ENCODE assay signal across 22 cellular contexts in the genomic region with DNA sequence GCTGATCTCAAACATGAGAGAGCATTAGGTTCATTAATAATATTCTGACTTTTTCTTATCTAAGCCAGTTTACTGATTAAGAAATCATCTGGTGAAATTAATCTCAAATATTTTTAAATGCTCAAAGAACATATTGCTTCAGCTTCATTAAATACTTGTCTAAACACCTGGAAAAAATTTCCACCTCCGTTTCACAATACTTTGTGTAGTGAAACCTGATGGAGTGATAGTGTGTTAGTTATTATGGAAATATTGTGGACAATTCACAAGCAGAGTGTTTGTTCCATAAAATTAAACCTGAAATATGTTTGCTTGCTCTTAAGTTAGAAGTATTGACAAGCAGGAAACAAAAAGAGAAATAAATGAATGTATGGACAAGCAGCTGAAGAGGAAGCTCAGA. TPM values are rescaled to one million over a fixed set of nuclear protein-coding genes. Genes with fewer than 3 reads are reported as not detected.
DNase-seq lines count a peak whose midpoint lies in the region; ATAC-seq and TF ChIP-seq lines count a peak whose summit lies in the region.
"Had no signal": no experiment of that assay in that cellular context is flagged by ENCODE, and none has a peak within 500 bp of the region (broad histone marks: within the 10 kb centered on the region; RNA-seq: fewer than 3 reads in every experiment).

No MANE protein-coding gene starts in this region.

- ATAC-seq in body of pancreas (no peak), lower lobe of right lung (peak in 1 of 2 donors; percentile 26), SK-N-SH treated with all-trans-retinoic acid at 6 μM for 48 hours (no peak), GM18505 (IDR thresholded peaks at IDR 0.05; ENCODE audit: unreplicated experiment) (no peak)
- ATAC-seq: GM12878, GM23338 had no signal

- WGBS in body of pancreas, 2 donors = 15 to 37% methylated on average over 1 of the region's 1 CpG

- TF ChIP-seq CTCF in body of pancreas (IDR thresholded peaks at IDR 0.05) = no peak
- no peak for TF ChIP-seq CTCF in lower lobe of right lung (IDR thresholded peaks at IDR 0.05)
- TF ChIP-seq CTCF in parathyroid adenoma (IDR thresholded peaks at IDR 0.05) = no peak
- no peak for TF ChIP-seq CTCF in dorsolateral prefrontal cortex (IDR thresholded peaks at IDR 0.05 in 54 of 56, conservative IDR thresholded peaks at IDR 0.05 in 2 of 56; ENCODE audit: low read depth in 1 of 56, partially characterized antibody in 56 of 56)

- peaks cover 9% of the 10 kb centered on the region for H3K79me2 ChIP-seq in parathyroid adenoma

- H3K4me1 ChIP-seq in BLaER1 = peaks cover 60% of the 10 kb centered on the region
- peaks cover 27% of the 10 kb centered on the region for H3K4me1 ChIP-seq in body of pancreas
- H3K4me1 ChIP-seq in lower lobe of right lung = peaks cover 6% of the 10 kb centered on the region
- peaks cover 6% of the 10 kb centered on the region for H3K4me1 ChIP-seq in parathyroid adenoma

- peaks cover 22% of the 10 kb centered on the region for H3K36me3 ChIP-seq in BLaER1
- no peaks in the 10 kb centered on the region for H3K36me3 ChIP-seq in body of pancreas (replicated peaks in 1 of 2; ENCODE audit: insufficient read depth in 1 of 2, low read depth in 2 of 2)
- H3K36me3 ChIP-seq in lower lobe of right lung = no peaks in the 10 kb centered on the region
- H3K36me3 ChIP-seq in parathyroid adenoma (ENCODE audit: control insufficient read depth, insufficient read depth, low read length) = no peaks in the 10 kb centered on the region

- H3K4me3 ChIP-seq in BLaER1 (no peak overlapping the region), body of pancreas (no peak overlapping the region), lower lobe of right lung (no peak overlapping the region), parathyroid adenoma (ENCODE audit: low read depth, low read length) (no peak overlapping the region), dorsolateral prefrontal cortex (no peak overlapping the region)
- H3K4me3 ChIP-seq: GM12878, GM23338 had no signal

- no peak overlapping the region for H3K9ac ChIP-seq in BLaER1
- H3K9ac ChIP-seq in parathyroid adenoma = no peak overlapping the region

- H2AFZ ChIP-seq in parathyroid adenoma = peak overlapping the region; percentile 60
- H2AFZ ChIP-seq: GM23338 had no signal

- intact Hi-C loops in body of pancreas (cut with DNase I) = no loop called here
- intact Hi-C loops in lower lobe of right lung (cut with DNase I) = no loop called here
- intact Hi-C loops in dorsolateral prefrontal cortex (cut with DNase I) = no loop called here

- TF ChIP-seq POLR2A in body of pancreas (IDR thresholded peaks at IDR 0.05) = no peak
- TF ChIP-seq POLR2A in GM18505 (IDR thresholded peaks at IDR 0.05; ENCODE audit: borderline replicate concordance, extremely low read depth, insufficient read depth, insufficient read length) = no peak

- peaks cover 25% of the 10 kb centered on the region for H3K9me3 ChIP-seq in BLaER1
- H3K9me3 ChIP-seq in body of pancreas = no peaks in the 10 kb centered on the region
- no peaks in the 10 kb centered on the region for H3K9me3 ChIP-seq in lower lobe of right lung
- H3K9me3 ChIP-seq in parathyroid adenoma (ENCODE audit: control insufficient read depth, low read length) = no peaks in the 10 kb centered on the region

- H3K27ac ChIP-seq in BLaER1 = no peak overlapping the region
- H3K27ac ChIP-seq in body of pancreas = peak overlapping the region in 3 of 4 donors; percentile 3 to 24 (median 14)
- H3K27ac ChIP-seq in lower lobe of right lung = peak overlapping the region; percentile 25
- H3K27ac ChIP-seq in parathyroid adenoma = peak overlapping the region; percentile 64
- H3K27ac ChIP-seq in dorsolateral prefrontal cortex = peak overlapping the region in 1 of 59 donors; percentile 8

- H4K20me1 ChIP-seq in BLaER1 = no peaks in the 10 kb centered on the region

- H3K27me3 ChIP-seq in BLaER1 (no peaks in the 10 kb centered on the region), body of pancreas (no peaks in the 10 kb centered on the region), lower lobe of right lung (ENCODE audit: low read depth) (no peaks in the 10 kb centered on the region), parathyroid adenoma (ENCODE audit: control insufficient read depth, insufficient read depth, low read length) (no peaks in the 10 kb centered on the region), dorsolateral prefrontal cortex (no peaks in the 10 kb centered on the region)

- DNase-seq in body of pancreas (no peak), lower lobe of right lung (no peak), dorsolateral prefrontal cortex (no peak)
- DNase-seq: 8988T; C1 segment of cervical spinal cord; CD4-positive, CD25-positive, alpha-beta regulatory T cell; CD8-positive, alpha-beta memory T cell; COR-L47; DMS 273 treated with DMSO at 0.1 percent for 48 hours; DMS53; DND-41; EL; HCEC 1CT had no signal

- H3K4me2 ChIP-seq in BLaER1 = peak overlapping the region; percentile 65; the same call in 1 of the 2 replicates
- no peak overlapping the region for H3K4me2 ChIP-seq in parathyroid adenoma (ENCODE audit: low read length)
- H3K4me2 ChIP-seq: GM23338 had no signal

TF ChIP-seq in SK-N-SH treated with all-trans-retinoic acid at 6 μM for 48 hours, 23 proteins besides CTCF, POLR2A, EP300 and RAD21:
- TF ChIP-seq CSDC2 (CRISPR knock-in tag; IDR thresholded peaks at IDR 0.05) = no peak
- TF ChIP-seq ZNF8 (CRISPR knock-in tag; IDR thresholded peaks at IDR 0.05) = no peak
- TF ChIP-seq ARNTL (CRISPR knock-in tag; IDR thresholded peaks at IDR 0.05; ENCODE audit: borderline replicate concordance, low read depth) = no peak
- no peak for TF ChIP-seq PATZ1 (CRISPR knock-in tag; IDR thresholded peaks at IDR 0.05; ENCODE audit: borderline replicate concordance)
- TF ChIP-seq SNAI2 (CRISPR knock-in tag; IDR thresholded peaks at IDR 0.05) = no peak
- TF ChIP-seq TCF4 (CRISPR knock-in tag; IDR thresholded peaks at IDR 0.05; ENCODE audit: borderline replicate concordance) = no peak
- TF ChIP-seq ZFP30 (CRISPR knock-in tag; IDR thresholded peaks at IDR 0.05) = no peak
- TF ChIP-seq ZC3H10 (CRISPR knock-in tag; IDR thresholded peaks at IDR 0.05) = no peak
- TF ChIP-seq CSRNP3 (CRISPR knock-in tag; IDR thresholded peaks at IDR 0.05) = no peak
- TF ChIP-seq ZNF70 (CRISPR knock-in tag; IDR thresholded peaks at IDR 0.05) = no peak
- TF ChIP-seq RARB (CRISPR knock-in tag; IDR thresholded peaks at IDR 0.05) = no peak
- no peak for TF ChIP-seq OSR1 (CRISPR knock-in tag; IDR thresholded peaks at IDR 0.05)
- no peak for TF ChIP-seq ZNF565 (CRISPR knock-in tag; conservative IDR thresholded peaks at IDR 0.05; ENCODE audit: low read depth)

RNA-seq across cellular contexts. Expression of gene RNF113B, which starts 57.3 kb away (rescaled TPM):
- total RNA-seq in body of pancreas = not detected
- total RNA-seq in lower lobe of right lung = not detected
- not detected for total RNA-seq in dorsolateral prefrontal cortex
- total RNA-seq: A673; CD4-positive, CD25-positive, alpha-beta regulatory T cell; CD8-positive, alpha-beta memory T cell; G401; GM12878; GM23338; HT-29 had no signal
